10 cellular contexts compared by ENCODE assay signal in genomic region chr10:55628260-55628701, GRCh38.
DNase-seq lines count a peak whose midpoint lies in the region; ATAC-seq and TF ChIP-seq lines count a peak whose summit lies in the region.
"Had no signal": no experiment of that assay in that cellular context is flagged by ENCODE, and none has a peak within 500 bp of the region (broad histone marks: within the 10 kb centered on the region; RNA-seq: fewer than 3 reads in every experiment).

No MANE protein-coding gene starts in this region.

- no peak overlapping the region for H3K27ac ChIP-seq in gastrocnemius medialis

- in situ Hi-C loops in astrocyte of the cerebellum (cut with HindIII; ENCODE audit: low sequenced_read_pairs), result no loop called here
- in situ Hi-C loops in gastrocnemius medialis (cut with MboI; ENCODE audit: low sequenced_read_pairs in 4 of 4), result no loop called here

- DNase-seq in HuH-7 (ENCODE audit: low spot score), result peak; percentile 4
- no peak for DNase-seq in astrocyte of the cerebellum (ENCODE audit: low read depth)
- DNase-seq in islet precursor cell, result peak; percentile 82
- DNase-seq in gastrocnemius medialis, result no peak
- no peak for DNase-seq in foreskin fibroblast
- no peak for DNase-seq in amniotic stem cell (lab: John Stamatoyannopoulos, UW)
- no peak for DNase-seq in stimulated activated naive B cell treated with anti-CD40 and anti-IgM and Interleukin-4, amounts not matched to agents 10 μg/mL and 1 μg/mL and 100 μg/mL, for 72 hours
- DNase-seq: DMS79 treated with DMSO at 0.1 percent for 48 hours, IMR-90 had no signal

- ATAC-seq in gastrocnemius medialis, result no peak
- ATAC-seq in GM19035 (IDR thresholded peaks at IDR 0.05; ENCODE audit: unreplicated experiment), result no peak
- no peak for ATAC-seq in stimulated activated naive B cell treated with anti-CD40 and anti-IgM and Interleukin-4, amounts not matched to agents 10 μg/mL and 1 μg/mL and 100 μg/mL, for 72 hours (replicated peaks)

- no peaks in the 10 kb centered on the region for H3K36me3 ChIP-seq in gastrocnemius medialis

- no peak for TF ChIP-seq POLR2A in gastrocnemius medialis (IDR thresholded peaks at IDR 0.05)

- no peak for TF ChIP-seq CTCF in astrocyte of the cerebellum (IDR thresholded peaks at IDR 0.05; ENCODE audit: low read depth, low read length, missing control alignments)
- TF ChIP-seq CTCF in gastrocnemius medialis (IDR thresholded peaks at IDR 0.05 in 4 of 5, conservative IDR thresholded peaks at IDR 0.05 in 1 of 5), result no peak
- no peak for TF ChIP-seq CTCF in foreskin fibroblast (IDR thresholded peaks at IDR 0.05; ENCODE audit: low read depth, low read length)

- peaks cover 0 to 3% of the 10 kb centered on the region in 2 donors for H3K36me3 Mint-ChIP-seq in stimulated activated naive B cell treated with anti-CD40 and anti-IgM and Interleukin-4, amounts not matched to agents 10 μg/mL and 1 μg/mL and 100 μg/mL, for 72 hours

- H3K9me3 ChIP-seq in gastrocnemius medialis, result no peaks in the 10 kb centered on the region

- H3K4me3 Mint-ChIP-seq in stimulated activated naive B cell treated with anti-CD40 and anti-IgM and Interleukin-4, amounts not matched to agents 10 μg/mL and 1 μg/mL and 100 μg/mL, for 72 hours, result no peak overlapping the region

- H3K27me3 Mint-ChIP-seq in stimulated activated naive B cell treated with anti-CD40 and anti-IgM and Interleukin-4, amounts not matched to agents 10 μg/mL and 1 μg/mL and 100 μg/mL, for 72 hours, result peaks cover 28 to 34% of the 10 kb centered on the region in 2 donors

- peak overlapping the region; percentile 49 for H3K4me3 ChIP-seq in astrocyte of the cerebellum (ENCODE audit: low read depth, low read length)
- peak overlapping the region in 3 of 4 donors; percentile 0 to 25 (median 15) for H3K4me3 ChIP-seq in gastrocnemius medialis
- no peak overlapping the region for H3K4me3 ChIP-seq in foreskin fibroblast (ENCODE audit: low read depth in 1 of 2, low read length in 2 of 2)

- intact Hi-C loops in gastrocnemius medialis (cut with DNase I; ENCODE audit: low total_unique reads), result no loop called here

- peaks cover 10 to 24% of the 10 kb centered on the region in 2 donors for H3K4me1 Mint-ChIP-seq in stimulated activated naive B cell treated with anti-CD40 and anti-IgM and Interleukin-4, amounts not matched to agents 10 μg/mL and 1 μg/mL and 100 μg/mL, for 72 hours

- H3K9me3 Mint-ChIP-seq in stimulated activated naive B cell treated with anti-CD40 and anti-IgM and Interleukin-4, amounts not matched to agents 10 μg/mL and 1 μg/mL and 100 μg/mL, for 72 hours, result no peaks in the 10 kb centered on the region

- H3K4me1 ChIP-seq in gastrocnemius medialis, result peaks cover 0 to 3% of the 10 kb centered on the region in 2 donors

- H3K27me3 ChIP-seq in gastrocnemius medialis, result peaks cover 33 to 41% (median 36%) of the 10 kb centered on the region in 3 donors

- no peak overlapping the region for H3K27ac Mint-ChIP-seq in stimulated activated naive B cell treated with anti-CD40 and anti-IgM and Interleukin-4, amounts not matched to agents 10 μg/mL and 1 μg/mL and 100 μg/mL, for 72 hours

Comparison
In these comparisons a context has a peak if more than half of its experiments do, and no peak if none do; other contexts are left out.
1. DNase-seq: peak in HuH-7 (single experiment) and islet precursor cell (single experiment); none in astrocyte of the cerebellum (single experiment), gastrocnemius medialis (0 of 2), foreskin fibroblast (0 of 2), amniotic stem cell (single experiment) and stimulated activated naive B cell treated with anti-CD40 and anti-IgM and Interleukin-4, amounts not matched to agents 10 μg/mL and 1 μg/mL and 100 μg/mL, for 72 hours (single experiment).
2. H3K4me3 ChIP-seq: peak in astrocyte of the cerebellum (single experiment) and gastrocnemius medialis (3 of 4); none in foreskin fibroblast (0 of 2).